11 cellular contexts compared by ENCODE assay signal in genomic region chr1:27117733-27118439, GRCh38. TPM values are rescaled to one million over a fixed set of nuclear protein-coding genes. Genes with fewer than 3 reads are reported as not detected.
A peak's percentile ranks its signal among the peaks of the same experiment; 100 is the strongest.
DNase-seq lines count a peak whose midpoint lies in the region; ATAC-seq and TF ChIP-seq lines count a peak whose summit lies in the region.
"Had no signal": no experiment of that assay in that cellular context is flagged by ENCODE, and none has a peak within 500 bp of the region (broad histone marks: within the 10 kb centered on the region; RNA-seq: fewer than 3 reads in every experiment).

No MANE protein-coding gene starts in this region.

- whole genome bisulfite sequencing in thyroid gland, 2 donors = 57 to 63% methylated on average over 10 to 11 of the region's 12 CpGs

- H3K27ac ChIP-seq in RWPE1 (peak overlapping the region; percentile 61), colonic mucosa (peak overlapping the region; percentile 50), mucosa of rectum (ENCODE audit: low read depth in 2 of 2, low read length in 2 of 2) (peak overlapping the region; percentile 64 to 77), thyroid gland (peak overlapping the region; percentile 39 to 69 (median 43))

- no peak for DNase-seq in RWPE1 (ENCODE audit: low spot score)
- no peak for DNase-seq in colonic mucosa
- DNase-seq in thyroid gland = peak; percentile 46 to 56
- no peak for DNase-seq in NCI-H2196 treated with DMSO at 0.1 percent for 48 hours (lab: John Stamatoyannopoulos, UW; ENCODE audit: unreplicated experiment)
- DNase-seq: activated CD4-positive, CD25-positive, alpha-beta regulatory T cell treated with anti-CD3 and anti-CD28 coated beads, Interleukin-2, amount 50 U/mL, for 72 hours; NCI-H1694 treated with DMSO at 0.1 percent for 48 hours had no signal

- ATAC-seq in HG03159 (IDR thresholded peaks at IDR 0.05; ENCODE audit: unreplicated experiment) = no peak
- ATAC-seq in GM21825 (IDR thresholded peaks at IDR 0.05; ENCODE audit: unreplicated experiment) = no peak
- ATAC-seq: mucosa of descending colon had no signal

- H3K4me3 ChIP-seq in colonic mucosa = no peak overlapping the region
- H3K4me3 ChIP-seq in mucosa of rectum (ENCODE audit: low read length in 2 of 2) = no peak overlapping the region
- H3K4me3 ChIP-seq in thyroid gland (replicated peaks in 1 of 3) = no peak overlapping the region
- H3K4me3 ChIP-seq: HAP-1, mucosa of descending colon had no signal

- peaks cover 24% of the 10 kb centered on the region for H3K4me1 ChIP-seq in colonic mucosa
- H3K4me1 ChIP-seq in mucosa of rectum (ENCODE audit: control insufficient read depth in 2 of 2, insufficient read depth in 2 of 2, low read length in 2 of 2) = peaks cover 38 to 55% of the 10 kb centered on the region in 2 donors
- H3K4me1 ChIP-seq in thyroid gland = peaks cover 8 to 66% of the 10 kb centered on the region in 2 donors
- H3K4me1 ChIP-seq: HAP-1 had no signal

- POLR2A ChIA-PET in RWPE1 (lab: Yijun Ruan, JAX; ENCODE audit: low non-redundant PET) = interaction anchor here (0.9 kb wide), 1 partner anchor 37 kb away, joined by 3 read pairs; the partner anchor contains the start of gene SLC9A1

- peak overlapping the region; percentile 16 to 28 for H3K9ac ChIP-seq in colonic mucosa (ENCODE audit: low read depth in 2 of 2, low read length in 2 of 2)
- H3K9ac ChIP-seq in mucosa of rectum (ENCODE audit: low read depth in 1 of 2, low read length in 2 of 2) = peak overlapping the region in 1 of 2 donors; percentile 6

- H3K9me3 ChIP-seq in colonic mucosa (no peaks in the 10 kb centered on the region), mucosa of rectum (ENCODE audit: control insufficient read depth in 2 of 2, low read length in 2 of 2) (no peaks in the 10 kb centered on the region), thyroid gland (no peaks in the 10 kb centered on the region)
- H3K9me3 ChIP-seq: HAP-1, mucosa of descending colon had no signal

- TF ChIP-seq CTCF in RWPE1 (conservative IDR thresholded peaks at IDR 0.05; ENCODE audit: low read depth) (no peak), colonic mucosa (IDR thresholded peaks at IDR 0.05) (no peak), thyroid gland (IDR thresholded peaks at IDR 0.05) (no peak)

- no peak for TF ChIP-seq POLR2A in thyroid gland (IDR thresholded peaks at IDR 0.05)

- H3K36me3 ChIP-seq in colonic mucosa (no peaks in the 10 kb centered on the region), mucosa of rectum (ENCODE audit: control insufficient read depth in 2 of 2, insufficient read depth in 2 of 2, low read length in 2 of 2) (peaks cover 4 to 13% of the 10 kb centered on the region in 2 donors), thyroid gland (no peaks in the 10 kb centered on the region)
- H3K36me3 ChIP-seq: HAP-1 had no signal

- intact Hi-C loops in colonic mucosa (cut with DNase I) (no loop called here), thyroid gland (cut with DNase I) (no loop called here)

- H3K27me3 ChIP-seq in colonic mucosa = no peaks in the 10 kb centered on the region
- no peaks in the 10 kb centered on the region for H3K27me3 ChIP-seq in mucosa of rectum (ENCODE audit: control insufficient read depth in 2 of 2, insufficient read depth in 2 of 2, low read length in 2 of 2)
- no peaks in the 10 kb centered on the region for H3K27me3 ChIP-seq in thyroid gland

- CTCF ChIA-PET in RWPE1 (lab: Yijun Ruan, JAX) = interaction anchor here (0.9 kb wide), 2 partner anchors 37 to 120 kb away, joined by 3 read pairs; partner anchors contain the start of gene SLC9A1

RNA-seq across cellular contexts. Expression of gene SLC9A1, which starts 37.0 kb away (rescaled TPM):
- total RNA-seq in colonic mucosa (10 to 100 TPM; 63.6 to 99.6 TPM), thyroid gland (10 to 100 TPM; 13.3 to 26.1 (median 19.9) TPM)

Comparison
In these comparisons a context has a peak if more than half of its experiments do, and no peak if none do; other contexts are left out.
1. DNase-seq: peak in thyroid gland (2 of 2); none in RWPE1 (single experiment), colonic mucosa (single experiment) and NCI-H2196 treated with DMSO at 0.1 percent for 48 hours (single experiment).
2. Peak in every context shown above with its lines, with median percentiles within 50 percentile points of each other: H3K27ac ChIP-seq.